In the genomic region with DNA sequence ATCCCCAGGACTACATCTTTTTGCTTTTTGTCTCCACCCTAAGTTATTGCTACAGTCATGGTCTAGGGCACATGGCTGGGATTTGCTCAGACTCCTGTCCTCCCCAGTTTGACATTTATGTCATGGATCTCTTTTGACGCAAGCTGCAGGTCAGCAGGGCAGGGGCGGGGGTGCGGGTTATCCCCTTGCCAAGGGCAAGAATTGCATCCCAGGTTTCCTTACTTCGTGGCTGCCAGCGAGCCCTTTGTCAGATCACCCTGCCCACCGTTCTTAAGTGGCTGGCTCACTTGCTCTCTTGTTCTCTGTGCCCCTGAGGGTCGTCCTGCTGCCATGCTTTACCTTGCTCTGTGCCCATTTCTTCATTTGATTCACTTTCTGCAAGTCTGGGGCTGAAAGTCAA, we compare ENCODE assay signal across 20 cellular contexts.
"Had no signal": no experiment of that assay in that cellular context is flagged by ENCODE, and none has a peak within 500 bp of the region (broad histone marks: within the 10 kb centered on the region; RNA-seq: fewer than 3 reads in every experiment).

No MANE protein-coding gene starts in this region.

- H3K4me1 ChIP-seq: foreskin keratinocyte had no signal

- H3K27ac ChIP-seq: coronary artery, foreskin keratinocyte, hepatocyte, neutrophil, right atrium auricular region had no signal

- DNase-seq: caudate nucleus; effector CD4-positive, alpha-beta T cell; endodermal cell; erythroblast; foreskin keratinocyte; left colon; left ventricle myocardium superior; mesenchymal stem cell; naive thymus-derived CD4-positive, alpha-beta T cell; nephron progenitor cell; small intestine; stimulated activated CD4-positive, alpha-beta T cell treated with anti-CD3 and anti-CD28 coated beads, Interleukin-2, amount 100 ng/mL, for 48 hours; stimulated activated naive B cell treated with anti-CD40 and anti-IgM and Interleukin-4, amounts not matched to agents 10 μg/mL and 1 μg/mL and 100 μg/mL, for 72 hours; stimulated activated naive CD8-positive, alpha-beta T cell treated with anti-CD3 and anti-CD28 coated beads, Interleukin-15, amount 100 ng/mL, for 72 hours; substantia nigra had no signal

- H2AFZ ChIP-seq: hepatocyte had no signal

- H3K27me3 ChIP-seq: foreskin keratinocyte, hepatocyte, neutrophil, right atrium auricular region had no signal

- FAIRE-seq: small intestine had no signal

- ATAC-seq: foreskin keratinocyte; left colon; left ventricle myocardium superior; naive thymus-derived CD4-positive, alpha-beta T cell; stimulated activated naive B cell treated with anti-CD40 and anti-IgM and Interleukin-4, amounts not matched to agents 10 μg/mL and 1 μg/mL and 100 μg/mL, for 72 hours; stimulated activated naive CD8-positive, alpha-beta T cell treated with anti-CD3 and anti-CD28 coated beads, Interleukin-15, amount 100 ng/mL, for 72 hours had no signal

- H3K4me3 ChIP-seq: coronary artery, hepatocyte, lung, right atrium auricular region had no signal

- H3K4me2 ChIP-seq: hepatocyte had no signal

- H3K9me3 ChIP-seq: neutrophil, right atrium auricular region had no signal
